ENCODE assay signal across 17 cellular contexts in the genomic region with DNA sequence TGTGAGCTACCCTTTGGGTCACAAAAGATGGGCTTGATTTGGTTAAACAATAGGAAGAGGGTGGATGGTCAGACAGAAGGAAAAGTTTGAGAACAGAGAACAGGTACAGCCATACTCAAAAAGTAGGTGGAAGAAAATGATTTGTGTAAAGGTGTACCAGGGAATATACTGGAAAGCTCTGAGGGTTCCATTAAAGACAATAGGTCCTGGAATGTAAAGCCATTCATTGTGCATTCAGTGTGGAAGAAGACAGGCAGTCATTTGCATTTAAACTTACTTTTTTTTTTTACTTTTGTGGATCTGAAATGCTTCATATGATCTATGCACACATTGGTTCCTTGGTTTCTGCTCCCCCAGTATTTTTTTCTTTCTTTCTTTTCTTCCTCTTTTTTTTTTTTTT.
DNase-seq lines count a peak whose midpoint lies in the region; ATAC-seq and TF ChIP-seq lines count a peak whose summit lies in the region.
"Had no signal": no experiment of that assay in that cellular context is flagged by ENCODE, and none has a peak within 500 bp of the region (broad histone marks: within the 10 kb centered on the region; RNA-seq: fewer than 3 reads in every experiment).

No MANE protein-coding gene starts in this region.

- no peaks in the 10 kb centered on the region for H3K27me3 ChIP-seq in GM23338 (ENCODE audit: insufficient read depth)
- no peaks in the 10 kb centered on the region for H3K27me3 ChIP-seq in HUES64 (ENCODE audit: insufficient read depth, low read length)
- no peaks in the 10 kb centered on the region for H3K27me3 ChIP-seq in endodermal cell (ENCODE audit: control insufficient read depth, insufficient read depth, low read length, poor library complexity, severe bottlenecking)
- H3K27me3 ChIP-seq: BLaER1 had no signal

- H3K36me3 ChIP-seq in GM23338 (ENCODE audit: insufficient read depth) (no peaks in the 10 kb centered on the region), HUES64 (ENCODE audit: insufficient read depth, low read length) (no peaks in the 10 kb centered on the region), endodermal cell (ENCODE audit: control insufficient read depth, insufficient read depth, low read length) (no peaks in the 10 kb centered on the region)
- H3K36me3 ChIP-seq: BLaER1, HAP-1 had no signal

- H3K79me2 ChIP-seq in GM23338 (replicated peaks; ENCODE audit: insufficient read depth): no peaks in the 10 kb centered on the region

- H3K27ac ChIP-seq in GM23338 (ENCODE audit: low read depth): no peak overlapping the region
- H3K27ac ChIP-seq in HUES64 (ENCODE audit: low read depth, low read length): peak overlapping the region; percentile 23; the same call in 1 of the 2 replicates
- no peak overlapping the region for H3K27ac ChIP-seq in endodermal cell (ENCODE audit: low read depth, low read length)
- H3K27ac ChIP-seq: 22Rv1, BLaER1, C4-2B had no signal

- H3K9ac ChIP-seq in HUES64 (ENCODE audit: low read depth, low read length) (no peak overlapping the region), endodermal cell (ENCODE audit: extremely low read depth, low read length, poor library complexity, severe bottlenecking) (no peak overlapping the region)
- H3K9ac ChIP-seq: BLaER1 had no signal

- no peaks in the 10 kb centered on the region for H3K9me2 ChIP-seq in GM23338 (ENCODE audit: insufficient read depth)

- H3K27ac Mint-ChIP-seq in GM23338: no peak overlapping the region; the same call in 1 of the 2 replicates
- peak overlapping the region; percentile 14 for H3K27ac Mint-ChIP-seq in endodermal cell
- H3K27ac Mint-ChIP-seq: B cell; CD4-positive, CD25-positive, alpha-beta regulatory T cell; CD8-positive, alpha-beta T cell; HFFc6 had no signal

- H3K4me3 Mint-ChIP-seq in GM23338 (no peak overlapping the region), endodermal cell (no peak overlapping the region)
- H3K4me3 Mint-ChIP-seq: B cell; CD4-positive, CD25-positive, alpha-beta regulatory T cell; CD8-positive, alpha-beta T cell; HFFc6 had no signal

- H2AFZ ChIP-seq in GM23338: no peak overlapping the region

- H3K9me3 Mint-ChIP-seq in GM23338 (no peaks in the 10 kb centered on the region; the same call in 2 of the 3 replicates), endodermal cell (no peaks in the 10 kb centered on the region)

- H3K4me1 Mint-ChIP-seq in GM23338: peaks cover 24% of the 10 kb centered on the region
- peaks cover 9% of the 10 kb centered on the region for H3K4me1 Mint-ChIP-seq in endodermal cell
- H3K4me1 Mint-ChIP-seq: B cell; CD4-positive, CD25-positive, alpha-beta regulatory T cell had no signal

- no peaks in the 10 kb centered on the region for H4K20me1 ChIP-seq in GM23338 (replicated peaks; ENCODE audit: insufficient read depth)
- H4K20me1 ChIP-seq: BLaER1 had no signal

- peaks cover 7% of the 10 kb centered on the region; the same call in 2 of the 3 replicates for H3K36me3 Mint-ChIP-seq in GM23338 (ENCODE audit: low read depth)
- no peaks in the 10 kb centered on the region for H3K36me3 Mint-ChIP-seq in endodermal cell (ENCODE audit: low read depth)
- H3K36me3 Mint-ChIP-seq: CD4-positive, CD25-positive, alpha-beta regulatory T cell; CD8-positive, alpha-beta T cell had no signal

- H3K4me1 ChIP-seq in GM23338 (ENCODE audit: insufficient read depth): peaks cover 24% of the 10 kb centered on the region
- H3K4me1 ChIP-seq in HUES64 (ENCODE audit: insufficient read depth, low read length): peaks cover 33% of the 10 kb centered on the region
- H3K4me1 ChIP-seq in endodermal cell (ENCODE audit: control insufficient read depth, insufficient read depth, low read length): peaks cover 3% of the 10 kb centered on the region
- H3K4me1 ChIP-seq: BLaER1, Caco-2 had no signal

- no peak overlapping the region for H3K4me3 ChIP-seq in GM23338
- no peak overlapping the region for H3K4me3 ChIP-seq in HUES64 (ENCODE audit: low read length)
- H3K4me3 ChIP-seq in endodermal cell (ENCODE audit: low read length): no peak overlapping the region
- H3K4me3 ChIP-seq: BLaER1, HAP-1 had no signal

- no peak; the same call in 1 of the 3 replicates for ATAC-seq in GM23338
- ATAC-seq: CD8-positive, alpha-beta T cell had no signal

- TF ChIP-seq CTCF in GM23338 (conservative IDR thresholded peaks at IDR 0.05; ENCODE audit: low read depth in 2 of 2): no peak
- no peak for TF ChIP-seq CTCF in endodermal cell (conservative IDR thresholded peaks at IDR 0.05)

- H3F3A ChIP-seq in GM23338 (replicated peaks; ENCODE audit: low read depth): no peaks in the 10 kb centered on the region

- no peaks in the 10 kb centered on the region for H3K27me3 Mint-ChIP-seq in GM23338 (ENCODE audit: insufficient read depth, low read depth, poor library complexity)
- H3K27me3 Mint-ChIP-seq in endodermal cell (ENCODE audit: insufficient read depth): no peaks in the 10 kb centered on the region
- H3K27me3 Mint-ChIP-seq: B cell; CD4-positive, CD25-positive, alpha-beta regulatory T cell had no signal

- H3K9me3 ChIP-seq in HUES64 (ENCODE audit: insufficient read depth, low read depth, low read length): no peaks in the 10 kb centered on the region
- no peaks in the 10 kb centered on the region for H3K9me3 ChIP-seq in endodermal cell (ENCODE audit: control insufficient read depth, low read length)
- H3K9me3 ChIP-seq: BLaER1, Caco-2, HAP-1 had no signal

- DNase-seq in GM23338 (ENCODE audit: low spot score) (peak; percentile 20), endodermal cell (no peak), kidney tubule cell (ENCODE audit: low spot score) (no peak), hypothalamus (lab: John Stamatoyannopoulos, UW) (no peak), HPDE6-E6E7 (ENCODE audit: extremely low spot score) (no peak)
- DNase-seq: Caco-2; CD4-positive, CD25-positive, alpha-beta regulatory T cell; CD8-positive, alpha-beta T cell; DMS153; DND-41; HFFc6 had no signal

- H3K4me2 ChIP-seq in GM23338: 0 out of 2 replicates have a peak overlapping the region, but pooled peaks have one; percentile 22
- H3K4me2 ChIP-seq: BLaER1 had no signal

TF ChIP-seq in GM23338, 12 proteins besides CTCF, POLR2A, EP300 and RAD21 (continues in another document):
- TF ChIP-seq, protein P1, sequence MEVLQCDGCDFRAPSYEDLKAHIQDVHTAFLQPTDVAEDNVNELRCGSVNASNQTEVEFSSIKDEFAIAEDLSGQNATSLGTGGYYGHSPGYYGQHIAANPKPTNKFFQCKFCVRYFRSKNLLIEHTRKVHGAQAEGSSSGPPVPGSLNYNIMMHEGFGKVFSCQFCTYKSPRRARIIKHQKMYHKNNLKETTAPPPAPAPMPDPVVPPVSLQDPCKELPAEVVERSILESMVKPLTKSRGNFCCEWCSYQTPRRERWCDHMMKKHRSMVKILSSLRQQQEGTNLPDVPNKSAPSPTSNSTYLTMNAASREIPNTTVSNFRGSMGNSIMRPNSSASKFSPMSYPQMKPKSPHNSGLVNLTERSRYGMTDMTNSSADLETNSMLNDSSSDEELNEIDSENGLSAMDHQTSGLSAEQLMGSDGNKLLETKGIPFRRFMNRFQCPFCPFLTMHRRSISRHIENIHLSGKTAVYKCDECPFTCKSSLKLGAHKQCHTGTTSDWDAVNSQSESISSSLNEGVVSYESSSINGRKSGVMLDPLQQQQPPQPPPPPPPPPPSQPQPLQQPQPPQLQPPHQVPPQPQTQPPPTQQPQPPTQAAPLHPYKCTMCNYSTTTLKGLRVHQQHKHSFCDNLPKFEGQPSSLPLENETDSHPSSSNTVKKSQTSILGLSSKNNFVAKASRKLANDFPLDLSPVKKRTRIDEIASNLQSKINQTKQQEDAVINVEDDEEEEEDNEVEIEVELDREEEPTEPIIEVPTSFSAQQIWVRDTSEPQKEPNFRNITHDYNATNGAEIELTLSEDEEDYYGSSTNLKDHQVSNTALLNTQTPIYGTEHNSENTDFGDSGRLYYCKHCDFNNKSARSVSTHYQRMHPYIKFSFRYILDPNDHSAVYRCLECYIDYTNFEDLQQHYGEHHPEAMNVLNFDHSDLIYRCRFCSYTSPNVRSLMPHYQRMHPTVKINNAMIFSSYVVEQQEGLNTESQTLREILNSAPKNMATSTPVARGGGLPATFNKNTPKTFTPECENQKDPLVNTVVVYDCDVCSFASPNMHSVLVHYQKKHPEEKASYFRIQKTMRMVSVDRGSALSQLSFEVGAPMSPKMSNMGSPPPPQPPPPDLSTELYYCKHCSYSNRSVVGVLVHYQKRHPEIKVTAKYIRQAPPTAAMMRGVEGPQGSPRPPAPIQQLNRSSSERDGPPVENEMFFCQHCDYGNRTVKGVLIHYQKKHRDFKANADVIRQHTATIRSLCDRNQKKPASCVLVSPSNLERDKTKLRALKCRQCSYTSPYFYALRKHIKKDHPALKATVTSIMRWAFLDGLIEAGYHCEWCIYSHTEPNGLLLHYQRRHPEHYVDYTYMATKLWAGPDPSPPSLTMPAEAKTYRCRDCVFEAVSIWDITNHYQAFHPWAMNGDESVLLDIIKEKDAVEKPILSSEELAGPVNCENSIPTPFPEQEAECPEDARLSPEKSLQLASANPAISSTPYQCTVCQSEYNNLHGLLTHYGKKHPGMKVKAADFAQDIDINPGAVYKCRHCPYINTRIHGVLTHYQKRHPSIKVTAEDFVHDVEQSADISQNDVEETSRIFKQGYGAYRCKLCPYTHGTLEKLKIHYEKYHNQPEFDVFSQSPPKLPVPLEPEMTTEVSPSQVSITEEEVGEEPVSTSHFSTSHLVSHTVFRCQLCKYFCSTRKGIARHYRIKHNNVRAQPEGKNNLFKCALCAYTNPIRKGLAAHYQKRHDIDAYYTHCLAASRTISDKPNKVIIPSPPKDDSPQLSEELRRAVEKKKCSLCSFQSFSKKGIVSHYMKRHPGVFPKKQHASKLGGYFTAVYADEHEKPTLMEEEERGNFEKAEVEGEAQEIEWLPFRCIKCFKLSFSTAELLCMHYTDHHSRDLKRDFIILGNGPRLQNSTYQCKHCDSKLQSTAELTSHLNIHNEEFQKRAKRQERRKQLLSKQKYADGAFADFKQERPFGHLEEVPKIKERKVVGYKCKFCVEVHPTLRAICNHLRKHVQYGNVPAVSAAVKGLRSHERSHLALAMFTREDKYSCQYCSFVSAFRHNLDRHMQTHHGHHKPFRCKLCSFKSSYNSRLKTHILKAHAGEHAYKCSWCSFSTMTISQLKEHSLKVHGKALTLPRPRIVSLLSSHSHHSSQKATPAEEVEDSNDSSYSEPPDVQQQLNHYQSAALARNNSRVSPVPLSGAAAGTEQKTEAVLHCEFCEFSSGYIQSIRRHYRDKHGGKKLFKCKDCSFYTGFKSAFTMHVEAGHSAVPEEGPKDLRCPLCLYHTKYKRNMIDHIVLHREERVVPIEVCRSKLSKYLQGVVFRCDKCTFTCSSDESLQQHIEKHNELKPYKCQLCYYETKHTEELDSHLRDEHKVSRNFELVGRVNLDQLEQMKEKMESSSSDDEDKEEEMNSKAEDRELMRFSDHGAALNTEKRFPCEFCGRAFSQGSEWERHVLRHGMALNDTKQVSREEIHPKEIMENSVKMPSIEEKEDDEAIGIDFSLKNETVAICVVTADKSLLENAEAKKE (CRISPR knock-in tag; IDR thresholded peaks at IDR 0.05): no peak
